ENCODE assay signal across 9 cellular contexts in the genomic region with DNA sequence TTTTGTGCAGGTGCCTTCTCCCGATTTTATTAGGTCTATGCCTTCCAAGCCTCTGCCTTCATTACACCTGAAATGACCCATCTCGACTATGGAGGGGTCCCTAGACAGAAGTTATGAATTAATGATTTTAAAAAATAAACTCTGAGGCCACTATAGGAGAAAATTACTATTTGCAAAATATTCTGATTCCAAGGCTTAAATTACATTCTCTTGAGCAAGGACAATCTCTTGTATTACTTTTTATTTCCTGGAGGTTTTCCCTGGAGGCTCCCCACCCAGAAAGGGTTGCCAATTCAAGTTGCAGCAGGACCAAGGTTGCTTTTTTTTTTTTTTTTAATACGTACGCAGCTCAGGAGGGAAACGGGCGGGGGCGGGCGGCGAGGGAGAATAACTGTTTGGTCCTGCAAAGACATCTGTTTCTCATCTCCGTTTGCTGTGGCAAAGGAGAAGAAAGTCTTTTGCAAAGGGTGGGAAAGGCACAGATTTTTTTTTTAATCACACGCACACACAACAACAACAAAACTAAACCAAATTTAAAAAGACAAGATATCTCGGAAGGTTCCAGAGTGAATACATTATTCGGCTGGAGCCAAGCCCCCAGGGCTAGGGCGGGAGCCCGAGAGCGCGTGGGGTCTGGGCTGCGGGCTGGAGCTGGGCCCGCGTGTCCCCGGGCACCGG. TPM values are rescaled to one million over a fixed set of nuclear protein-coding genes. Genes with fewer than 3 reads are reported as not detected.
DNase-seq lines count a peak whose midpoint lies in the region; ATAC-seq lines count a peak whose summit lies in the region.
"Had no signal": no experiment of that assay in that cellular context is flagged by ENCODE, and none has a peak within 500 bp of the region (broad histone marks: within the 10 kb centered on the region; RNA-seq: fewer than 3 reads in every experiment).

No MANE protein-coding gene starts in this region.

- H3K27me3 ChIP-seq in iPS DF 6.9 (ENCODE audit: control insufficient read depth, insufficient read depth, low read length) (0 out of 2 replicates have a peak, but pooled peaks cover 4% of the 10 kb centered on the region), stomach smooth muscle (ENCODE audit: control insufficient read depth in 1 of 2, insufficient read depth in 2 of 2, low read length in 2 of 2) (no peaks in the 10 kb centered on the region)

- no peak overlapping the region for H3K9ac ChIP-seq in stomach smooth muscle (ENCODE audit: low read length in 2 of 2)

- H3K4me1 Mint-ChIP-seq in activated T-helper 2 cell treated with anti-CD3 and anti-CD28 coated beads, Interferon-gamma antibody, Interleukin-2, Interleukin-4, amounts not matched to agents 10 μg/mL and 5 μg/mL and 100 μg/mL, durations not matched to agents 14 hours and 24 hours and 36 hours (ENCODE audit: low read depth) = peaks cover 8% of the 10 kb centered on the region

- ATAC-seq in GM19452 (IDR thresholded peaks at IDR 0.05; ENCODE audit: unreplicated experiment) (no peak), HG03196 (IDR thresholded peaks at IDR 0.05; ENCODE audit: unreplicated experiment) (no peak)

- DNase-seq in DMS 273 (lab: John Stamatoyannopoulos, UW; ENCODE audit: unreplicated experiment) = peak; percentile 78
- no peak for DNase-seq in DMS 273 treated with DMSO at 0.1 percent for 48 hours (lab: John Stamatoyannopoulos, UW)
- no peak for DNase-seq in activated T-helper 2 cell treated with anti-CD3 and anti-CD28 coated beads, Interferon-gamma antibody, Interleukin-2, Interleukin-4, amounts not matched to agents 10 μg/mL and 5 μg/mL and 100 μg/mL, durations not matched to agents 14 hours and 24 hours and 36 hours (ENCODE audit: low spot score)
- no peak for DNase-seq in iPS DF 6.9 (ENCODE audit: low read depth, low spot score)
- DNase-seq in hippocampal formation (lab: John Stamatoyannopoulos, UW) = no peak

- peaks cover 51% of the 10 kb centered on the region for H3K27me3 Mint-ChIP-seq in activated T-helper 2 cell treated with anti-CD3 and anti-CD28 coated beads, Interferon-gamma antibody, Interleukin-2, Interleukin-4, amounts not matched to agents 10 μg/mL and 5 μg/mL and 100 μg/mL, durations not matched to agents 14 hours and 24 hours and 36 hours (ENCODE audit: low read depth)

- no peaks in the 10 kb centered on the region for H3K9me3 Mint-ChIP-seq in activated T-helper 2 cell treated with anti-CD3 and anti-CD28 coated beads, Interferon-gamma antibody, Interleukin-2, Interleukin-4, amounts not matched to agents 10 μg/mL and 5 μg/mL and 100 μg/mL, durations not matched to agents 14 hours and 24 hours and 36 hours

- H3K27ac ChIP-seq in iPS DF 6.9 (ENCODE audit: low read length) (no peak overlapping the region), stomach smooth muscle (ENCODE audit: low read length) (peak overlapping the region; percentile 41)
- H3K27ac ChIP-seq: 22Rv1 had no signal

- intact Hi-C loops in activated T-helper 2 cell treated with anti-CD3 and anti-CD28 coated beads, Interferon-gamma antibody, Interleukin-2, Interleukin-4, amounts not matched to agents 10 μg/mL and 5 μg/mL and 100 μg/mL, durations not matched to agents 14 hours and 24 hours and 36 hours (cut with micrococcal nuclease) = no loop called here

- H3K27ac Mint-ChIP-seq in activated T-helper 2 cell treated with anti-CD3 and anti-CD28 coated beads, Interferon-gamma antibody, Interleukin-2, Interleukin-4, amounts not matched to agents 10 μg/mL and 5 μg/mL and 100 μg/mL, durations not matched to agents 14 hours and 24 hours and 36 hours = no peak overlapping the region

- no peaks in the 10 kb centered on the region for H3K9me3 ChIP-seq in iPS DF 6.9 (ENCODE audit: control insufficient read depth, insufficient read depth, low read length)
- H3K9me3 ChIP-seq in stomach smooth muscle (ENCODE audit: control insufficient read depth in 2 of 2, low read length in 2 of 2) = no peaks in the 10 kb centered on the region

- H3K36me3 ChIP-seq in iPS DF 6.9 (ENCODE audit: control insufficient read depth, insufficient read depth, low read length) = no peaks in the 10 kb centered on the region
- no peaks in the 10 kb centered on the region for H3K36me3 ChIP-seq in stomach smooth muscle (ENCODE audit: control insufficient read depth in 2 of 2, insufficient read depth in 2 of 2, low read length in 2 of 2)

- H3K4me3 ChIP-seq in iPS DF 6.9 (ENCODE audit: low read length) (peak overlapping the region; percentile 77; the same call in 1 of the 2 replicates), stomach smooth muscle (ENCODE audit: low read length in 2 of 2) (peak overlapping the region; percentile 22 to 85)

- peak overlapping the region; percentile 44 for H3K4me3 Mint-ChIP-seq in activated T-helper 2 cell treated with anti-CD3 and anti-CD28 coated beads, Interferon-gamma antibody, Interleukin-2, Interleukin-4, amounts not matched to agents 10 μg/mL and 5 μg/mL and 100 μg/mL, durations not matched to agents 14 hours and 24 hours and 36 hours (ENCODE audit: low read depth)

- no peaks in the 10 kb centered on the region for H3K36me3 Mint-ChIP-seq in activated T-helper 2 cell treated with anti-CD3 and anti-CD28 coated beads, Interferon-gamma antibody, Interleukin-2, Interleukin-4, amounts not matched to agents 10 μg/mL and 5 μg/mL and 100 μg/mL, durations not matched to agents 14 hours and 24 hours and 36 hours (ENCODE audit: low read depth)

- H3K4me1 ChIP-seq in iPS DF 6.9 (ENCODE audit: control insufficient read depth, insufficient read depth, low read length) = peaks cover 2% of the 10 kb centered on the region; the same call in 1 of the 2 replicates
- H3K4me1 ChIP-seq in stomach smooth muscle (ENCODE audit: control insufficient read depth, insufficient read depth, low read length) = peaks cover 21% of the 10 kb centered on the region

- WGBS in iPS DF 6.9 (ENCODE audit: insufficient coverage, insufficient read length) = no CpG with 5 or more reads among the region's 22 CpGs

RNA-seq across cellular contexts. Expression of gene SERTAD4, which starts 0.6 kb away (rescaled TPM):
- total RNA-seq in activated T-helper 2 cell treated with anti-CD3 and anti-CD28 coated beads, Interferon-gamma antibody, Interleukin-2, Interleukin-4, amounts not matched to agents 10 μg/mL and 5 μg/mL and 100 μg/mL, durations not matched to agents 14 hours and 24 hours and 36 hours = not detected in 2 replicates
